In genomic region chr1:53238197-53239155, GRCh38 we compare ENCODE assay signal across 8 cellular contexts. TPM values are rescaled to one million over a fixed set of nuclear protein-coding genes. Genes with fewer than 3 reads are reported as not detected.
A peak's percentile ranks its signal among the peaks of the same experiment; 100 is the strongest.
DNase-seq lines count a peak whose midpoint lies in the region; ATAC-seq and TF ChIP-seq lines count a peak whose summit lies in the region.

Gene MAGOH (minus strand): TSS chr1:53238518. CDS start chr1:53238448, 70 bp downstream.

- peak within 1 kb of the TSS; percentile 91 for H3K4me2 ChIP-seq in PC-9

- CTCF ChIA-PET in PC-9 (lab: Charles Lee) = no interaction called here

- peaks cover 39% of the 10 kb centered on the region for H3K79me2 ChIP-seq in PC-9 (ENCODE audit: low read depth)

- H3F3A ChIP-seq in PC-9 (ENCODE audit: insufficient read depth, low read depth) = peaks cover 46% of the 10 kb centered on the region

- H2AFZ ChIP-seq in PC-9 = peak within 1 kb of the TSS; percentile 90

- peak within 1 kb of the TSS; percentile 96 for H3K4me3 ChIP-seq in Jurkat, Clone E6-1 (ENCODE audit: low read length)
- H3K4me3 ChIP-seq in PC-9 = peak within 1 kb of the TSS; percentile 76
- peak within 1 kb of the TSS; percentile 85 for H3K4me3 ChIP-seq in epithelial cell of proximal tubule (ENCODE audit: low read depth, low read length)
- peak within 1 kb of the TSS; percentile 97 to 99 for H3K4me3 ChIP-seq in mucosa of rectum (ENCODE audit: low read length in 2 of 2)

- peak within 1 kb of the TSS; percentile 95 to 96 for H3K9ac ChIP-seq in mucosa of rectum (ENCODE audit: low read depth in 1 of 2, low read length in 2 of 2)

- H3K27me3 ChIP-seq in PC-9 (ENCODE audit: insufficient read depth, low read depth) = no peaks in the 10 kb centered on the region
- no peaks in the 10 kb centered on the region for H3K27me3 ChIP-seq in mucosa of rectum (ENCODE audit: control insufficient read depth in 2 of 2, insufficient read depth in 2 of 2, low read length in 2 of 2)

- H4K20me1 ChIP-seq in PC-9 (ENCODE audit: insufficient read depth) = no peaks in the 10 kb centered on the region

- H3K4me1 ChIP-seq in PC-9 (replicated peaks; ENCODE audit: insufficient read depth) (peaks cover 27% of the 10 kb centered on the region), mucosa of rectum (ENCODE audit: control insufficient read depth in 2 of 2, insufficient read depth in 2 of 2, low read length in 2 of 2) (peaks cover 7 to 11% of the 10 kb centered on the region in 2 donors)

- TF ChIP-seq CTCF in PC-9 (conservative IDR thresholded peaks at IDR 0.05) (no peak), epithelial cell of proximal tubule (conservative IDR thresholded peaks at IDR 0.05; ENCODE audit: low read depth, low read length) (no peak)

- POLR2A ChIA-PET in PC-9 (lab: Charles Lee; ENCODE audit: unreplicated experiment) = interaction anchor here (0.6 to 0.7 kb wide), 2 partner anchors 190 to 395 kb away, joined by 3 read pairs; no protein-coding TSS in a partner anchor

- H3K9me2 ChIP-seq in PC-9 (ENCODE audit: insufficient read depth) = no peaks in the 10 kb centered on the region

- H3K9me3 ChIP-seq in PC-9 (ENCODE audit: insufficient read depth, low read depth) (no peaks in the 10 kb centered on the region), mucosa of rectum (ENCODE audit: control insufficient read depth in 2 of 2, low read length in 2 of 2) (no peaks in the 10 kb centered on the region)

- H3K36me3 ChIP-seq in PC-9 (ENCODE audit: low read depth) (0 out of 2 replicates have a peak, but pooled peaks cover 13% of the 10 kb centered on the region), mucosa of rectum (ENCODE audit: control insufficient read depth in 2 of 2, insufficient read depth in 2 of 2, low read length in 2 of 2) (peaks cover 19 to 25% of the 10 kb centered on the region in 2 donors)

- DNase-seq in DMS153 (lab: John Stamatoyannopoulos, UW) (peak; percentile 90), PC-9 (peak; percentile 92 to 94), epithelial cell of proximal tubule (ENCODE audit: low read depth) (peak; percentile 63)
- DNase-seq in Jurkat, Clone E6-1 (ENCODE audit: low read depth, low spot score) = peak; percentile 92
- DNase-seq in activated T-cell treated with anti-CD3 and anti-CD28 coated beads, Interleukin-2, amount 50 U/mL, for 1 hour = peak; percentile 95
- peak; percentile 98 for DNase-seq in stimulated activated CD8-positive, alpha-beta memory T cell treated with anti-CD3 and anti-CD28 coated beads, Interleukin-4, amount 100 ng/mL, for 48 hours

- intact Hi-C loops in PC-9 (cut with micrococcal nuclease; ENCODE audit: unreplicated experiment) = loop anchor here (2.0 to 5.0 kb wide), 2 partner anchors 18 to 536 kb away; partner anchors contain the start of gene CZIB

- H3K27ac ChIP-seq in PC-9 = peak within 1 kb of the TSS; percentile 71
- H3K27ac ChIP-seq in mucosa of rectum (ENCODE audit: low read depth in 2 of 2, low read length in 2 of 2) = peak within 1 kb of the TSS; percentile 62 to 71

- BruUV-seq in PC-9 (replicated peaks; lab: Mats Ljungman, UMichigan) = TSS peak; percentile 95

- peak; percentile 98 for ATAC-seq in GM21619 (IDR thresholded peaks at IDR 0.05; ENCODE audit: unreplicated experiment)

RNA-seq across cellular contexts. Expression of gene MAGOH, which starts in this region (rescaled TPM):
- 241 TPM for polyA plus RNA-seq in Jurkat, Clone E6-1 (2012; ENCODE audit: insufficient read depth, insufficient read length)
- total RNA-seq in PC-9 (2021) (48.0 and 75.7 TPM in 2 replicates), epithelial cell of proximal tubule (24.8 and 81.3 TPM in 2 replicates)

Comparison
In these comparisons a context has a peak if more than half of its experiments do, and no peak if none do; other contexts are left out.
1. Peak in every context shown above with its lines: DNase-seq, ATAC-seq, H3K4me3 ChIP-seq and H3K27ac ChIP-seq.